In genomic region chr11:15969701-15970329, GRCh38 we compare ENCODE assay signal across 9 cellular contexts.
DNase-seq lines count a peak whose midpoint lies in the region; ATAC-seq and TF ChIP-seq lines count a peak whose summit lies in the region.
"Had no signal": no experiment of that assay in that cellular context is flagged by ENCODE, and none has a peak within 500 bp of the region (broad histone marks: within the 10 kb centered on the region; RNA-seq: fewer than 3 reads in every experiment).

No MANE protein-coding gene starts in this region.

- no peaks in the 10 kb centered on the region for H3K9me3 ChIP-seq in MG63
- H3K9me3 ChIP-seq in suprapubic skin, result no peaks in the 10 kb centered on the region

- H3K4me1 Mint-ChIP-seq in endothelial cell (ENCODE audit: unreplicated experiment), result peaks cover 13% of the 10 kb centered on the region

- H3K9me3 Mint-ChIP-seq in endothelial cell (ENCODE audit: unreplicated experiment), result no peaks in the 10 kb centered on the region

- H3K4me3 ChIP-seq in MG63 (no peak overlapping the region), fibroblast of pulmonary artery (replicated peaks; ENCODE audit: low read depth, low read length) (peak overlapping the region; percentile 21), suprapubic skin (peak overlapping the region; percentile 7)

- TF ChIP-seq POLR2A in suprapubic skin (IDR thresholded peaks at IDR 0.05), result no peak

- no peak for TF ChIP-seq EP300 in suprapubic skin (IDR thresholded peaks at IDR 0.05)

- H3K27ac Mint-ChIP-seq in endothelial cell (ENCODE audit: unreplicated experiment), result no peak overlapping the region

- no peak for TF ChIP-seq CTCF in fibroblast of pulmonary artery (IDR thresholded peaks at IDR 0.05; ENCODE audit: low read length, missing control alignments)
- TF ChIP-seq CTCF in suprapubic skin (IDR thresholded peaks at IDR 0.05), result no peak
- no peak for TF ChIP-seq CTCF in endothelial cell (IDR thresholded peaks at IDR 0.05; ENCODE audit: unreplicated experiment)

- no peaks in the 10 kb centered on the region for H3K27me3 Mint-ChIP-seq in endothelial cell (ENCODE audit: unreplicated experiment)

- peak; percentile 42 for ATAC-seq in GM19351 (IDR thresholded peaks at IDR 0.05; ENCODE audit: unreplicated experiment)
- no peak for ATAC-seq in GM21423 (IDR thresholded peaks at IDR 0.05; ENCODE audit: unreplicated experiment)

- no peak overlapping the region for H3K4me3 Mint-ChIP-seq in endothelial cell (ENCODE audit: unreplicated experiment)

- 28% methylated on average over 6 of the region's 6 CpGs for WGBS in suprapubic skin

- H3K36me3 ChIP-seq in MG63 (no peaks in the 10 kb centered on the region), suprapubic skin (no peaks in the 10 kb centered on the region)

- no peaks in the 10 kb centered on the region for H3K36me3 Mint-ChIP-seq in endothelial cell (ENCODE audit: low read depth, unreplicated experiment)

- H3K27me3 ChIP-seq in MG63, result no peaks in the 10 kb centered on the region
- H3K27me3 ChIP-seq in suprapubic skin, result no peaks in the 10 kb centered on the region

- H3K4me1 ChIP-seq in suprapubic skin, result peaks cover 55% of the 10 kb centered on the region
- H3K4me1 ChIP-seq: parathyroid adenoma had no signal

- H3K27ac ChIP-seq in suprapubic skin, result peak overlapping the region; percentile 90
- H3K27ac ChIP-seq: parathyroid adenoma had no signal

- DNase-seq in MG63 (peak; percentile 12), fibroblast of pulmonary artery (ENCODE audit: low read depth) (peak; percentile 95), suprapubic skin (ENCODE audit: low spot score in 2 of 2) (no peak), endothelial cell (ENCODE audit: low spot score) (no peak), DMS153 treated with DMSO at 0.1 percent for 48 hours (lab: John Stamatoyannopoulos, UW; ENCODE audit: unreplicated experiment) (no peak)
- DNase-seq in stimulated activated CD4-positive, alpha-beta T cell treated with anti-CD3 and anti-CD28 coated beads, Interleukin-12 subunit alpha, Interleukin-12 subunit beta, amount 100 ng/mL, for 4 hours, result no peak

Comparison
In these comparisons a context has a peak if more than half of its experiments do, and no peak if none do; other contexts are left out.
1. DNase-seq: peak in MG63 (single experiment) and fibroblast of pulmonary artery (single experiment); none in suprapubic skin (0 of 2), endothelial cell (single experiment), stimulated activated CD4-positive, alpha-beta T cell treated with anti-CD3 and anti-CD28 coated beads, Interleukin-12 subunit alpha, Interleukin-12 subunit beta, amount 100 ng/mL, for 4 hours (single experiment) and DMS153 treated with DMSO at 0.1 percent for 48 hours (single experiment).